ENCODE assay signal across 20 cellular contexts in the genomic region with DNA sequence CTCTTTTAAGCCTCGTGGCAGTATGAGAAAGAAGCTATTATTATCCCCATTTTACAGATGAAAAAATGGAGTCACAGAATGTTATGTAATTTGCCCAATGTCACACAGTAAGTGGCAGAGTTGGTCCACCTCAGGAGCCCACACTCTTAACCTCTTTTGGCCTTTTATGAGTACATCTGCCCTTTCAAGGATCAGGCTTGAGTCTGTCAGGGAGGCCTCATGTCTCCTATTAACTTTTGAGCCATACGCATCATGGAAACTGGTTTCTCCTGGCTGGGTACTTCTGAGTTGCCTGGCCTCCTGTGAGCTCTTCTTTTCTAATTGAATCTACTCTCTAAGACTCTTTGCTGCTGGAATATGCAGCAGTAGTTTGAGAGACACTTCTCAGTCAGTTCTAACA.
"Had no signal": no experiment of that assay in that cellular context is flagged by ENCODE, and none has a peak within 500 bp of the region (broad histone marks: within the 10 kb centered on the region; RNA-seq: fewer than 3 reads in every experiment).

No MANE protein-coding gene starts in this region.

- DNase-seq: activated B cell treated with CpG ODN at 0.5 μM for 24 hours; activated CD4-positive, alpha-beta memory T cell treated with anti-CD3 and anti-CD28 coated beads for 36 hours; activated CD4-positive, alpha-beta T cell treated with anti-CD3 and anti-CD28 coated beads for 4 hours; activated effector memory CD4-positive, alpha-beta T cell treated with Interleukin-2 at 50 U/mL for 16 hours; activated naive CD4-positive, alpha-beta T cell treated with anti-CD3 and anti-CD28 coated beads for 36 hours; activated naive CD8-positive, alpha-beta T cell treated with anti-CD3 and anti-CD28 coated beads, Interleukin-2, amount 10 ng/mL, durations not matched to agents 7 days and 5 days; activated T-cell treated with anti-CD3 and anti-CD28 coated beads, Interleukin-2, amount 50 U/mL, for 72 hours; amniotic stem cell; colonic mucosa; left colon; mesenchymal stem cell; occipital lobe; small intestine; stimulated activated CD4-positive, alpha-beta T cell treated with anti-CD3 and anti-CD28 coated beads, Interleukin-2, amount 100 ng/mL, for 24 hours; T1000; upper lobe of right lung had no signal

- H3K9me3 ChIP-seq: colonic mucosa, upper lobe of right lung had no signal

- H3K36me3 ChIP-seq: colonic mucosa, upper lobe of right lung had no signal

- H3K27ac Mint-ChIP-seq: activated B cell treated with CpG ODN at 0.5 μM for 24 hours; activated CD4-positive, alpha-beta memory T cell treated with anti-CD3 and anti-CD28 coated beads for 36 hours; activated naive CD4-positive, alpha-beta T cell treated with anti-CD3 and anti-CD28 coated beads for 36 hours; activated naive CD8-positive, alpha-beta T cell treated with anti-CD3 and anti-CD28 coated beads, Interleukin-2, amount 10 ng/mL, durations not matched to agents 7 days and 5 days; nephron; stimulated activated effector memory CD8-positive, alpha-beta T cell treated with anti-CD3 and anti-CD28 coated beads, Interleukin-12 subunit alpha, Interleukin-12 subunit beta, amount 100 ng/mL, for 72 hours; T-helper 1 cell treated with Interleukin-12 subunit alpha and Interleukin-12 subunit beta and Interleukin-4 antibody, amounts not matched to agents 30 μg/mL and 1 μg/mL, for 36 hours had no signal

- H3K4me1 ChIP-seq: colonic mucosa, upper lobe of right lung had no signal

- H3K4me3 ChIP-seq: colonic mucosa, upper lobe of right lung had no signal

- H3K36me3 Mint-ChIP-seq: activated CD4-positive, alpha-beta memory T cell treated with anti-CD3 and anti-CD28 coated beads for 36 hours; stimulated activated effector memory CD8-positive, alpha-beta T cell treated with anti-CD3 and anti-CD28 coated beads, Interleukin-12 subunit alpha, Interleukin-12 subunit beta, amount 100 ng/mL, for 72 hours had no signal

- H3K4me1 Mint-ChIP-seq: activated naive CD8-positive, alpha-beta T cell treated with anti-CD3 and anti-CD28 coated beads, Interleukin-2, amount 10 ng/mL, durations not matched to agents 7 days and 5 days; nephron; stimulated activated effector memory CD8-positive, alpha-beta T cell treated with anti-CD3 and anti-CD28 coated beads, Interleukin-12 subunit alpha, Interleukin-12 subunit beta, amount 100 ng/mL, for 72 hours had no signal

- H3K27me3 Mint-ChIP-seq: activated B cell treated with CpG ODN at 0.5 μM for 24 hours; activated CD4-positive, alpha-beta memory T cell treated with anti-CD3 and anti-CD28 coated beads for 36 hours; activated naive CD8-positive, alpha-beta T cell treated with anti-CD3 and anti-CD28 coated beads, Interleukin-2, amount 10 ng/mL, durations not matched to agents 7 days and 5 days had no signal

- H3K27me3 ChIP-seq: colonic mucosa, upper lobe of right lung had no signal

- H3K9me3 Mint-ChIP-seq: activated B cell treated with CpG ODN at 0.5 μM for 24 hours; activated CD4-positive, alpha-beta memory T cell treated with anti-CD3 and anti-CD28 coated beads for 36 hours; activated naive CD4-positive, alpha-beta T cell treated with anti-CD3 and anti-CD28 coated beads for 36 hours; activated naive CD8-positive, alpha-beta T cell treated with anti-CD3 and anti-CD28 coated beads, Interleukin-2, amount 10 ng/mL, durations not matched to agents 7 days and 5 days; stimulated activated effector memory CD8-positive, alpha-beta T cell treated with anti-CD3 and anti-CD28 coated beads, Interleukin-12 subunit alpha, Interleukin-12 subunit beta, amount 100 ng/mL, for 72 hours; T-helper 1 cell treated with Interleukin-12 subunit alpha and Interleukin-12 subunit beta and Interleukin-4 antibody, amounts not matched to agents 30 μg/mL and 1 μg/mL, for 36 hours had no signal

- H3K27ac ChIP-seq: colonic mucosa, upper lobe of right lung had no signal

- H3K4me3 Mint-ChIP-seq: activated B cell treated with CpG ODN at 0.5 μM for 24 hours; activated CD4-positive, alpha-beta memory T cell treated with anti-CD3 and anti-CD28 coated beads for 36 hours; activated naive CD4-positive, alpha-beta T cell treated with anti-CD3 and anti-CD28 coated beads for 36 hours; activated naive CD8-positive, alpha-beta T cell treated with anti-CD3 and anti-CD28 coated beads, Interleukin-2, amount 10 ng/mL, durations not matched to agents 7 days and 5 days; activated T-cell treated with anti-CD3 and anti-CD28 coated beads, Interleukin-2, amount 50 U/mL, for 72 hours; nephron; stimulated activated effector memory CD8-positive, alpha-beta T cell treated with anti-CD3 and anti-CD28 coated beads, Interleukin-12 subunit alpha, Interleukin-12 subunit beta, amount 100 ng/mL, for 72 hours; T-helper 1 cell treated with Interleukin-12 subunit alpha and Interleukin-12 subunit beta and Interleukin-4 antibody, amounts not matched to agents 30 μg/mL and 1 μg/mL, for 36 hours had no signal

- ATAC-seq: activated T-cell treated with anti-CD3 and anti-CD28 coated beads, Interleukin-2, amount 50 U/mL, for 72 hours; left colon; sciatic nerve; stimulated activated effector memory CD8-positive, alpha-beta T cell treated with anti-CD3 and anti-CD28 coated beads, Interleukin-12 subunit alpha, Interleukin-12 subunit beta, amount 100 ng/mL, for 72 hours; upper lobe of right lung had no signal
